23 cellular contexts compared by ENCODE assay signal in genomic region chr3:184577546-184577945, GRCh38. TPM values are rescaled to one million over a fixed set of nuclear protein-coding genes. Genes with fewer than 3 reads are reported as not detected.
A peak's percentile ranks its signal among the peaks of the same experiment; 100 is the strongest.
DNase-seq lines count a peak whose midpoint lies in the region; ATAC-seq and TF ChIP-seq lines count a peak whose summit lies in the region.
"Had no signal": no experiment of that assay in that cellular context is flagged by ENCODE, and none has a peak within 500 bp of the region (broad histone marks: within the 10 kb centered on the region; RNA-seq: fewer than 3 reads in every experiment).

No MANE protein-coding gene starts in this region.

- H3K79me2 ChIP-seq in PC-9 (ENCODE audit: low read depth): no peaks in the 10 kb centered on the region

- peak overlapping the region in 1 of 2 experiments; percentile 45 for H2BK12ac ChIP-seq in mesenchymal stem cell (ENCODE audit: low read length in 2 of 2)
- peak overlapping the region; percentile 19 for H2BK12ac ChIP-seq in neuronal stem cell (ENCODE audit: low read length)

- H3K23ac ChIP-seq in mesenchymal stem cell (ENCODE audit: low read length in 2 of 2) (peak overlapping the region in 1 of 2 experiments; percentile 5), neuronal stem cell (ENCODE audit: low read depth, low read length, poor library complexity) (no peak overlapping the region)

- H4K8ac ChIP-seq in mesenchymal stem cell (ENCODE audit: low read length): peak overlapping the region; percentile 27
- no peak overlapping the region for H4K8ac ChIP-seq in neuronal stem cell (ENCODE audit: low read depth, low read length)

- H3K4me1 ChIP-seq in cardiac muscle cell (ENCODE audit: low read depth): peaks cover 69% of the 10 kb centered on the region
- peaks cover 14% of the 10 kb centered on the region for H3K4me1 ChIP-seq in mesenchymal stem cell (ENCODE audit: control insufficient read depth, insufficient read depth, low read depth, low read length)
- peaks cover 35 to 40% of the 10 kb centered on the region in 2 donors for H3K4me1 ChIP-seq in neuronal stem cell (ENCODE audit: control insufficient read depth in 2 of 2, insufficient read depth in 1 of 2, low read depth in 1 of 2, low read length in 2 of 2)
- no peaks in the 10 kb centered on the region for H3K4me1 ChIP-seq in PC-9 (replicated peaks; ENCODE audit: insufficient read depth)

- H2BK120ac ChIP-seq in mesenchymal stem cell (ENCODE audit: low read depth, low read length) (no peak overlapping the region), neuronal stem cell (ENCODE audit: low read depth, low read length) (no peak overlapping the region)

- H2BK5ac ChIP-seq in mesenchymal stem cell (ENCODE audit: low read depth, low read length, poor library complexity, severe bottlenecking): no peak overlapping the region
- no peak overlapping the region for H2BK5ac ChIP-seq in neuronal stem cell (ENCODE audit: low read length)

- H3K4me2 ChIP-seq in mesenchymal stem cell (ENCODE audit: low read length, poor library complexity, severe bottlenecking) (no peak overlapping the region), neuronal stem cell (ENCODE audit: insufficient read depth, low read length, poor library complexity, severe bottlenecking) (no peak overlapping the region), PC-9 (no peak overlapping the region)
- H3K4me2 ChIP-seq: BLaER1 had no signal

- peak overlapping the region; percentile 96 for H3K27ac ChIP-seq in cardiac muscle cell
- peak overlapping the region; percentile 7; the same call in 1 of the 2 replicates for H3K27ac ChIP-seq in SK-N-MC
- H3K27ac ChIP-seq in mesenchymal stem cell (ENCODE audit: low read length, poor library complexity, severe bottlenecking): no peak overlapping the region
- H3K27ac ChIP-seq in neuronal stem cell (replicated peaks; ENCODE audit: low read length): no peak overlapping the region
- no peak overlapping the region for H3K27ac ChIP-seq in PC-9
- H3K27ac ChIP-seq: BLaER1 had no signal

- no peak overlapping the region for H4K91ac ChIP-seq in mesenchymal stem cell (ENCODE audit: low read length)
- no peak overlapping the region for H4K91ac ChIP-seq in neuronal stem cell (ENCODE audit: low read depth, low read length, poor library complexity)

- no peak overlapping the region for H3K4ac ChIP-seq in mesenchymal stem cell (ENCODE audit: low read depth in 1 of 2, low read length in 2 of 2)
- H3K4ac ChIP-seq in neuronal stem cell (ENCODE audit: low read length): no peak overlapping the region

- H3K9me3 ChIP-seq in cardiac muscle cell (ENCODE audit: low read depth) (no peaks in the 10 kb centered on the region), SK-N-MC (ENCODE audit: low read depth, low read length) (no peaks in the 10 kb centered on the region), mesenchymal stem cell (ENCODE audit: control insufficient read depth, low read length) (no peaks in the 10 kb centered on the region), neuronal stem cell (replicated peaks in 1 of 2; ENCODE audit: control insufficient read depth in 2 of 2, insufficient read depth in 1 of 2, low read depth in 1 of 2, low read length in 2 of 2) (no peaks in the 10 kb centered on the region), PC-9 (ENCODE audit: insufficient read depth, low read depth) (no peaks in the 10 kb centered on the region)
- H3K9me3 ChIP-seq: BE2C, BLaER1 had no signal

- peak overlapping the region in 1 of 2 experiments; percentile 21 for H3K18ac ChIP-seq in mesenchymal stem cell (ENCODE audit: low read depth in 1 of 2, low read length in 2 of 2)
- H3K18ac ChIP-seq in neuronal stem cell (ENCODE audit: low read length): peak overlapping the region; percentile 29

- no peaks in the 10 kb centered on the region for H4K20me1 ChIP-seq in PC-9 (ENCODE audit: insufficient read depth)
- H4K20me1 ChIP-seq: BLaER1 had no signal

- 93% methylated on average over 15 of the region's 15 CpGs for WGBS in mesenchymal stem cell
- no CpG with 5 or more reads among the region's 15 CpGs for WGBS in neuronal stem cell (ENCODE audit: extremely low coverage in 2 of 2, insufficient read length in 2 of 2, insufficient replicate concordance in 1 of 2), 2 donors

- H2AK5ac ChIP-seq in mesenchymal stem cell (ENCODE audit: low read length, severe bottlenecking) (no peak overlapping the region), neuronal stem cell (ENCODE audit: low read depth, low read length) (peak overlapping the region; percentile 31)

- H3K4me3 ChIP-seq in cardiac muscle cell (no peak overlapping the region), SK-N-MC (no peak overlapping the region), mesenchymal stem cell (ENCODE audit: insufficient read depth in 1 of 2, low read depth in 1 of 2, low read length in 2 of 2) (no peak overlapping the region), neuronal stem cell (ENCODE audit: low read length in 2 of 2) (no peak overlapping the region), PC-9 (no peak overlapping the region)
- H3K4me3 ChIP-seq: BLaER1 had no signal

- POLR2A ChIA-PET in PC-9 (lab: Charles Lee; ENCODE audit: unreplicated experiment): no interaction called here

- no peaks in the 10 kb centered on the region for H3K9me2 ChIP-seq in PC-9 (ENCODE audit: insufficient read depth)

- H2BK15ac ChIP-seq in mesenchymal stem cell (ENCODE audit: low read depth, poor library complexity, severe bottlenecking) (peak overlapping the region; percentile 35), neuronal stem cell (ENCODE audit: low read length) (peak overlapping the region; percentile 2)

- H3K27me3 ChIP-seq in cardiac muscle cell (no peaks in the 10 kb centered on the region), mesenchymal stem cell (ENCODE audit: control insufficient read depth in 1 of 2, insufficient read depth in 1 of 2, low read length in 2 of 2) (peaks cover 0 to 6% of the 10 kb centered on the region in 2 experiments), neuronal stem cell (ENCODE audit: control insufficient read depth in 3 of 3, insufficient read depth in 3 of 3, low read depth in 1 of 3, low read length in 3 of 3) (peaks cover 0 to 3% (median 0%) of the 10 kb centered on the region in 3 experiments), PC-9 (ENCODE audit: insufficient read depth, low read depth) (no peaks in the 10 kb centered on the region)
- H3K27me3 ChIP-seq: BE2C, BLaER1 had no signal

- intact Hi-C loops in left ventricle myocardium superior (cut with micrococcal nuclease) (no loop called here), PC-9 (cut with micrococcal nuclease; ENCODE audit: unreplicated experiment) (no loop called here)

- H3F3A ChIP-seq in PC-9 (ENCODE audit: insufficient read depth, low read depth): no peaks in the 10 kb centered on the region

- no peak overlapping the region for H3K9ac ChIP-seq in SK-N-MC (ENCODE audit: insufficient read length)
- H3K9ac ChIP-seq in mesenchymal stem cell (ENCODE audit: low read length): no peak overlapping the region
- H3K9ac ChIP-seq in neuronal stem cell (ENCODE audit: low read depth, low read length, poor library complexity): no peak overlapping the region
- H3K9ac ChIP-seq: BLaER1 had no signal

- CTCF ChIA-PET in PC-9 (lab: Charles Lee): no interaction called here

- H3K14ac ChIP-seq in mesenchymal stem cell (ENCODE audit: low read length in 2 of 2): peak overlapping the region in 1 of 2 experiments; percentile 14
- H3K14ac ChIP-seq in neuronal stem cell (ENCODE audit: low read length): no peak overlapping the region

- DNase-seq in cardiac muscle cell (ENCODE audit: low read depth in 1 of 2, low spot score in 1 of 2) (no peak), left ventricle myocardium superior (no peak), SK-N-MC (ENCODE audit: low read depth, low spot score) (no peak), mesenchymal stem cell (no peak), neuronal stem cell (ENCODE audit: low spot score) (no peak), PC-9 (no peak), NOMO-1 (lab: John Stamatoyannopoulos, UW; ENCODE audit: unreplicated experiment in 2 of 2) (no peak)
- DNase-seq: 8988T; ACHN; BE2C; C1 segment of cervical spinal cord; CD4-positive, alpha-beta memory T cell; CD4-positive, CD25-positive, alpha-beta regulatory T cell; CD8-positive, alpha-beta memory T cell; COR-L47; DMS 273 treated with DMSO at 0.1 percent for 48 hours; DMS153; DMS53; DMS79; DND-41; GF-D8 had no signal

- H3K36me3 ChIP-seq in cardiac muscle cell (peaks cover 69% of the 10 kb centered on the region), SK-N-MC (ENCODE audit: insufficient read depth, low read length) (peaks cover 100% of the 10 kb centered on the region), mesenchymal stem cell (ENCODE audit: control insufficient read depth in 1 of 2, insufficient read depth in 2 of 2, low read depth in 1 of 2, low read length in 2 of 2) (peaks cover 7 to 39% of the 10 kb centered on the region in 2 experiments), neuronal stem cell (replicated peaks in 1 of 2; ENCODE audit: control insufficient read depth in 2 of 2, insufficient read depth in 2 of 2, low read length in 2 of 2) (peaks cover 14 to 77% of the 10 kb centered on the region in 2 donors), PC-9 (ENCODE audit: low read depth) (no peaks in the 10 kb centered on the region)
- H3K36me3 ChIP-seq: BLaER1 had no signal

- no peaks in the 10 kb centered on the region for H3K79me1 ChIP-seq in mesenchymal stem cell (replicated peaks; ENCODE audit: low read length, poor library complexity, severe bottlenecking)
- no peaks in the 10 kb centered on the region for H3K79me1 ChIP-seq in neuronal stem cell (ENCODE audit: low read depth, low read length)

- no TSS peak for BruUV-seq in PC-9 (replicated peaks; lab: Mats Ljungman, UMichigan)

- H2AFZ ChIP-seq in mesenchymal stem cell (ENCODE audit: low read depth, low read length): no peak overlapping the region
- H2AFZ ChIP-seq in neuronal stem cell (ENCODE audit: low read length): no peak overlapping the region
- H2AFZ ChIP-seq in PC-9: no peak overlapping the region

- TF ChIP-seq CTCF in cardiac muscle cell (IDR thresholded peaks at IDR 0.05; ENCODE audit: low read depth, low read length): no peak
- TF ChIP-seq CTCF in PC-9 (conservative IDR thresholded peaks at IDR 0.05): no peak

- ATAC-seq in left ventricle myocardium superior (no peak), HG03432 (IDR thresholded peaks at IDR 0.05; ENCODE audit: unreplicated experiment) (no peak)

RNA-seq across cellular contexts. Expression of gene EPHB3, which starts 16.0 kb away (rescaled TPM):
- 132 and 170 TPM in 2 replicates for total RNA-seq in cardiac muscle cell
- polyA plus RNA-seq in cardiac muscle cell: 142 and 206 TPM in 2 replicates
- 1.6 TPM for total RNA-seq in left ventricle myocardium superior
- polyA plus RNA-seq in mesenchymal stem cell (2013, experiment 1 of 2): 2.3 TPM
- 2.2 TPM for polyA plus RNA-seq in mesenchymal stem cell (2013, experiment 2 of 2)
- 3.8 TPM for polyA plus RNA-seq in neuronal stem cell (2013, experiment 1 of 2)
- polyA plus RNA-seq in neuronal stem cell (2013, experiment 2 of 2): 4.3 TPM
- 12.0 and 15.7 TPM in 2 replicates for total RNA-seq in PC-9 (2021)
- total RNA-seq: CD4-positive, CD25-positive, alpha-beta regulatory T cell had no signal
- polyA plus RNA-seq: CD4-positive, CD25-positive, alpha-beta regulatory T cell had no signal

Comparison
In these comparisons a context has a peak if more than half of its experiments do, and no peak if none do; other contexts are left out.
1. H3K27ac ChIP-seq: peak in cardiac muscle cell (single experiment) and SK-N-MC (single experiment); none in mesenchymal stem cell (single experiment), neuronal stem cell (single experiment) and PC-9 (single experiment).